In genomic region chr1:37851782-37852210, GRCh38 we compare ENCODE assay signal across 14 cellular contexts. TPM values are rescaled to one million over a fixed set of nuclear protein-coding genes. Genes with fewer than 3 reads are reported as not detected.
DNase-seq lines count a peak whose midpoint lies in the region; ATAC-seq and TF ChIP-seq lines count a peak whose summit lies in the region.
"Had no signal": no experiment of that assay in that cellular context is flagged by ENCODE, and none has a peak within 500 bp of the region (broad histone marks: within the 10 kb centered on the region; RNA-seq: fewer than 3 reads in every experiment).

No MANE protein-coding gene starts in this region.

- peak; percentile 32 for DNase-seq in LHCN-M2 (ENCODE audit: low read depth)
- no peak for DNase-seq in memory B cell (ENCODE audit: low spot score in 2 of 2)
- DNase-seq in G401 (ENCODE audit: low spot score) = no peak
- no peak for DNase-seq in activated CD4-positive, alpha-beta T cell treated with anti-CD3 and anti-CD28 coated beads, Interleukin-2, amount 50 U/mL, for 4 hours
- DNase-seq: activated CD4-positive, CD25-positive, alpha-beta regulatory T cell; activated effector memory CD4-positive, alpha-beta T cell treated with anti-CD3 and anti-CD28 coated beads, Interleukin-2, amount 50 U/mL, for 16 hours; NCI-H2029 treated with DMSO at 0.1 percent for 48 hours had no signal

- H3K4me1 Mint-ChIP-seq in activated T-helper 17 cell treated with anti-CD3 and anti-CD28 coated beads, Interleukin-2, amount 50 U/mL, for 72 hours = peaks cover 24% of the 10 kb centered on the region
- H3K4me1 Mint-ChIP-seq in memory B cell = peaks cover 26% of the 10 kb centered on the region

- H3K27me3 Mint-ChIP-seq in activated T-helper 17 cell treated with anti-CD3 and anti-CD28 coated beads, Interleukin-2, amount 50 U/mL, for 72 hours = no peaks in the 10 kb centered on the region
- no peaks in the 10 kb centered on the region for H3K27me3 Mint-ChIP-seq in memory B cell

- peaks cover 96% of the 10 kb centered on the region for H3K79me2 ChIP-seq in DOHH2 (ENCODE audit: control insufficient read depth, low read length)

- H3K27ac ChIP-seq in DOHH2 (ENCODE audit: low read depth, low read length) = no peak overlapping the region
- H3K27ac ChIP-seq: hepatocyte, RWPE1, vagina had no signal

- ATAC-seq in activated T-helper 17 cell treated with anti-CD3 and anti-CD28 coated beads, Interleukin-2, amount 50 U/mL, for 72 hours (replicated peaks) = peak; percentile 53
- ATAC-seq in memory B cell (ENCODE audit: low read depth) (peak; percentile 83), GM18498 (IDR thresholded peaks at IDR 0.05; ENCODE audit: unreplicated experiment) (no peak), GM21367 (IDR thresholded peaks at IDR 0.05; ENCODE audit: unreplicated experiment) (no peak)

- H3K4me1 ChIP-seq in DOHH2 (ENCODE audit: control insufficient read depth, low read length) = peaks cover 24% of the 10 kb centered on the region

- H3K27ac Mint-ChIP-seq in activated T-helper 17 cell treated with anti-CD3 and anti-CD28 coated beads, Interleukin-2, amount 50 U/mL, for 72 hours = no peak overlapping the region
- H3K27ac Mint-ChIP-seq in memory B cell = no peak overlapping the region

- no peak for TF ChIP-seq CTCF in DOHH2 (IDR thresholded peaks at IDR 0.05; ENCODE audit: low read depth, low read length, poor library complexity, severe bottlenecking)

- no peak overlapping the region for H3K4me3 Mint-ChIP-seq in activated T-helper 17 cell treated with anti-CD3 and anti-CD28 coated beads, Interleukin-2, amount 50 U/mL, for 72 hours
- H3K4me3 Mint-ChIP-seq in memory B cell = no peak overlapping the region

- peak overlapping the region; percentile 32; the same call in 1 of the 2 replicates for H3K4me2 ChIP-seq in DOHH2 (ENCODE audit: low read length)
- H3K4me2 ChIP-seq: hepatocyte had no signal

- no peaks in the 10 kb centered on the region for H3K9me2 ChIP-seq in DOHH2 (replicated peaks; ENCODE audit: control insufficient read depth, low read length)

- H3K36me3 ChIP-seq in DOHH2 (ENCODE audit: control insufficient read depth, low read length) = peaks cover 65% of the 10 kb centered on the region

- peaks cover 54% of the 10 kb centered on the region for H3K36me3 Mint-ChIP-seq in activated T-helper 17 cell treated with anti-CD3 and anti-CD28 coated beads, Interleukin-2, amount 50 U/mL, for 72 hours (ENCODE audit: low read depth)
- H3K36me3 Mint-ChIP-seq in memory B cell = peaks cover 11% of the 10 kb centered on the region

- no peaks in the 10 kb centered on the region for H3K9me3 Mint-ChIP-seq in activated T-helper 17 cell treated with anti-CD3 and anti-CD28 coated beads, Interleukin-2, amount 50 U/mL, for 72 hours
- no peaks in the 10 kb centered on the region for H3K9me3 Mint-ChIP-seq in memory B cell

- no peaks in the 10 kb centered on the region for H4K20me1 ChIP-seq in DOHH2 (ENCODE audit: control insufficient read depth, insufficient read depth, low read depth, low read length)

- peaks cover 8% of the 10 kb centered on the region for H3F3A ChIP-seq in DOHH2 (ENCODE audit: control insufficient read depth, insufficient read depth)

- no peak overlapping the region for H3K4me3 ChIP-seq in DOHH2 (ENCODE audit: low read length)
- H3K4me3 ChIP-seq: hepatocyte, vagina had no signal

- H3K27me3 ChIP-seq in DOHH2 (ENCODE audit: control insufficient read depth, low read length) = no peaks in the 10 kb centered on the region
- H3K27me3 ChIP-seq: hepatocyte, vagina had no signal

- H3K9me3 ChIP-seq in DOHH2 (ENCODE audit: control insufficient read depth, insufficient read depth, low read length) = no peaks in the 10 kb centered on the region
- H3K9me3 ChIP-seq: vagina had no signal

- in situ Hi-C loops in G401 (cut with HindIII; ENCODE audit: low sequenced_read_pairs) = no loop called here

RNA-seq across cellular contexts. Expression of gene MTF1, which starts 7.6 kb away (rescaled TPM):
- total RNA-seq in LHCN-M2 (2014; rRNA removed) = 1.6 and 2.1 TPM in 2 replicates
- 3.2 TPM for polyA plus RNA-seq in LHCN-M2 (2012)
- 10 to 100 TPM; 23.5 to 27.2 TPM for total RNA-seq in activated T-helper 17 cell treated with anti-CD3 and anti-CD28 coated beads, Interleukin-2, amount 50 U/mL, for 72 hours
- 1.8 and 3.7 TPM in 2 replicates for total RNA-seq in G401 (2014; rRNA removed; shearing (Covaris generic))

RNA-seq across cellular contexts. Expression of gene YRDC, which starts 43.8 kb away (rescaled TPM):
- 24.1 and 29.0 TPM in 2 replicates for total RNA-seq in LHCN-M2 (2014; rRNA removed)
- 12.3 TPM for polyA plus RNA-seq in LHCN-M2 (2012)
- total RNA-seq in activated T-helper 17 cell treated with anti-CD3 and anti-CD28 coated beads, Interleukin-2, amount 50 U/mL, for 72 hours = 10 to 100 TPM; 20.1 to 48.3 TPM
- total RNA-seq in G401 (2014; rRNA removed; shearing (Covaris generic)) = 35.1 and 36.4 TPM in 2 replicates

RNA-seq across cellular contexts. Expression of gene C1orf122, which starts 44.2 kb away (rescaled TPM):
- 81.4 and 86.5 TPM in 2 replicates for total RNA-seq in LHCN-M2 (2014; rRNA removed)
- polyA plus RNA-seq in LHCN-M2 (2012) = 61.9 TPM
- 10 to 100 TPM; 17.7 to 29.4 TPM for total RNA-seq in activated T-helper 17 cell treated with anti-CD3 and anti-CD28 coated beads, Interleukin-2, amount 50 U/mL, for 72 hours
- total RNA-seq in G401 (2014; rRNA removed; shearing (Covaris generic)) = 99.0 and 128 TPM in 2 replicates

RNA-seq across cellular contexts. Expression of gene MANEAL, which starts 58.1 kb away (rescaled TPM):
- total RNA-seq in LHCN-M2 (2014; rRNA removed) = 2.5 and 2.9 TPM in 2 replicates
- polyA plus RNA-seq in LHCN-M2 (2012) = 2.0 TPM
- 1 to 10 TPM; 3.0 to 5.2 TPM for total RNA-seq in activated T-helper 17 cell treated with anti-CD3 and anti-CD28 coated beads, Interleukin-2, amount 50 U/mL, for 72 hours
- 22.0 and 31.3 TPM in 2 replicates for total RNA-seq in G401 (2014; rRNA removed; shearing (Covaris generic))

Comparison
In these comparisons a context has a peak if more than half of its experiments do, and no peak if none do; other contexts are left out.
1. ATAC-seq: peak in activated T-helper 17 cell treated with anti-CD3 and anti-CD28 coated beads, Interleukin-2, amount 50 U/mL, for 72 hours (single experiment) and memory B cell (single experiment); none in GM18498 (single experiment) and GM21367 (single experiment).